Comparison of ENCODE assay signal across 8 cellular contexts in the genomic region with DNA sequence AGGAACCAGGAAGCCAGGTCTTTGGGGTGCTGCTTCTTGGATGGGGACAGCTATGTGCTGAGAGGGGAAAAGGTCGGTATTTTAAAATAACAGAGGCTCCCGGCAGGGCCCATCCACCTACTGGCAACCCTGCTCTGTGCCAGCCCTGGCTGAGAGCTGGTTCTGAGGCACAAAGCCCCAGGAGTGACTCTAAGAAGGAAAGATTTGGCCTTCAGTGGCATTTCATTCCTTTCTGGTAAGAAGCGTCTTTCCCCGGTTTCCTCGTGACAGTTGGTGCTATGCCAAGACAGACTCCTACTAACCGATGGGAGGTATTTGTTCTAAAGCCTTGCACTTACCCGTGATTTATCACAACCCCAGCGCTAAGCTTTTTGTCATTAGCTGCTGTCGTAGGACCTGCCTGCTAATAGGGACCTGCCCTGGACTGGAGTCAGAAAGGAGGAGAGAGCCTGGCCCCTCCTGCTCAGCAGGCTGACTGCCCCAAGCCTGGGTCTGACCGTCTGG.
DNase-seq lines count a peak whose midpoint lies in the region; ATAC-seq, FAIRE-seq and TF ChIP-seq lines count a peak whose summit lies in the region.
"Had no signal": no experiment of that assay in that cellular context is flagged by ENCODE, and none has a peak within 500 bp of the region (broad histone marks: within the 10 kb centered on the region; RNA-seq: fewer than 3 reads in every experiment).

No MANE protein-coding gene starts in this region.

- peak overlapping the region; percentile 37 for H2AFZ ChIP-seq in astrocyte (ENCODE audit: low read depth, low read length)

- FAIRE-seq in astrocyte (lab: Jason Lieb, UNC) = peak; percentile 54

- TF ChIP-seq CTCF in astrocyte (IDR thresholded peaks at IDR 0.05; ENCODE audit: insufficient read depth, low read depth, low read length) (no peak), nephron progenitor cell (IDR thresholded peaks at IDR 0.05) (no peak)

- no peaks in the 10 kb centered on the region for H4K20me1 ChIP-seq in astrocyte (ENCODE audit: insufficient read depth, low read length)

- H3K9ac ChIP-seq in HUES64 (ENCODE audit: low read depth, low read length) (peak overlapping the region; percentile 46; the same call in 1 of the 2 replicates), astrocyte (ENCODE audit: low read length) (peak overlapping the region; percentile 60), stomach smooth muscle (ENCODE audit: low read length in 2 of 2) (peak overlapping the region; percentile 29 to 35)

- H3K27me3 ChIP-seq in HUES64 (ENCODE audit: insufficient read depth, low read length) = no peaks in the 10 kb centered on the region
- no peaks in the 10 kb centered on the region for H3K27me3 ChIP-seq in astrocyte (ENCODE audit: insufficient read depth, low read length)
- H3K27me3 ChIP-seq in stomach smooth muscle (ENCODE audit: control insufficient read depth in 1 of 2, insufficient read depth in 2 of 2, low read length in 2 of 2) = peaks cover 0 to 7% of the 10 kb centered on the region in 2 donors

- peak overlapping the region; percentile 29 for H3K4me3 Mint-ChIP-seq in astrocyte (ENCODE audit: unreplicated experiment)
- no peak overlapping the region for H3K4me3 Mint-ChIP-seq in nephron progenitor cell

- H3K36me3 Mint-ChIP-seq in astrocyte (ENCODE audit: low read depth, unreplicated experiment) = no peaks in the 10 kb centered on the region
- H3K36me3 Mint-ChIP-seq in nephron progenitor cell (ENCODE audit: low read depth) = no peaks in the 10 kb centered on the region

- H3K27ac Mint-ChIP-seq in astrocyte (ENCODE audit: unreplicated experiment) (peak overlapping the region; percentile 94), nephron progenitor cell (no peak overlapping the region)

- H3K4me1 Mint-ChIP-seq in astrocyte (ENCODE audit: low read depth, unreplicated experiment) (peaks cover 44% of the 10 kb centered on the region), nephron progenitor cell (peaks cover 61% of the 10 kb centered on the region)

- no peaks in the 10 kb centered on the region for H3K36me3 ChIP-seq in HUES64 (ENCODE audit: insufficient read depth, low read length)
- no peaks in the 10 kb centered on the region for H3K36me3 ChIP-seq in astrocyte (ENCODE audit: insufficient read depth, low read length)
- no peaks in the 10 kb centered on the region for H3K36me3 ChIP-seq in stomach smooth muscle (ENCODE audit: control insufficient read depth in 2 of 2, insufficient read depth in 2 of 2, low read length in 2 of 2)

- peak; percentile 75 for DNase-seq in astrocyte (ENCODE audit: low read depth)
- peak; percentile 18 for DNase-seq in kidney glomerular epithelial cell (lab: John Stamatoyannopoulos, UW)
- no peak for DNase-seq in stimulated activated CD4-positive, alpha-beta T cell treated with anti-CD3 and anti-CD28 coated beads, Interleukin-15, amount 100 ng/mL, for 24 hours
- no peak for DNase-seq in nephron progenitor cell

- no peaks in the 10 kb centered on the region for H3K79me2 ChIP-seq in astrocyte (ENCODE audit: insufficient read depth, low read length)

- H3K4me3 ChIP-seq in HUES64 (ENCODE audit: low read length) (no peak overlapping the region), astrocyte (ENCODE audit: insufficient read depth, low read depth, low read length) (peak overlapping the region; percentile 21), stomach smooth muscle (ENCODE audit: low read length in 2 of 2) (peak overlapping the region in 1 of 2 donors; percentile 22)
- H3K4me3 ChIP-seq: coronary artery had no signal

- WGBS in HUES64 = 72% methylated on average over 10 of the region's 10 CpGs

- no peaks in the 10 kb centered on the region for H3K9me3 ChIP-seq in HUES64 (ENCODE audit: insufficient read depth, low read depth, low read length)
- no peaks in the 10 kb centered on the region for H3K9me3 ChIP-seq in astrocyte (ENCODE audit: insufficient read depth, low read depth, low read length)
- H3K9me3 ChIP-seq in stomach smooth muscle (ENCODE audit: control insufficient read depth in 2 of 2, low read length in 2 of 2) = no peaks in the 10 kb centered on the region

- peak overlapping the region; percentile 68 for H3K4me2 ChIP-seq in astrocyte (ENCODE audit: low read length)

- peak overlapping the region; percentile 59 for H3K27ac ChIP-seq in HUES64 (ENCODE audit: low read depth, low read length)
- peak overlapping the region; percentile 67 for H3K27ac ChIP-seq in astrocyte (ENCODE audit: low read depth, low read length)
- H3K27ac ChIP-seq in stomach smooth muscle (ENCODE audit: low read length) = peak overlapping the region; percentile 69

- H3K27me3 Mint-ChIP-seq in astrocyte (ENCODE audit: low read depth, unreplicated experiment) = peaks cover 6% of the 10 kb centered on the region
- H3K27me3 Mint-ChIP-seq in nephron progenitor cell (ENCODE audit: low read depth, poor library complexity) = peaks cover 12% of the 10 kb centered on the region

- H3K9me3 Mint-ChIP-seq in astrocyte (ENCODE audit: unreplicated experiment) = peaks cover 4% of the 10 kb centered on the region
- no peaks in the 10 kb centered on the region for H3K9me3 Mint-ChIP-seq in nephron progenitor cell

- no peak for ATAC-seq in HG03039 (IDR thresholded peaks at IDR 0.05; ENCODE audit: unreplicated experiment)

- H3K4me1 ChIP-seq in HUES64 (ENCODE audit: insufficient read depth, low read length) (peaks cover 24% of the 10 kb centered on the region), astrocyte (ENCODE audit: insufficient read depth, low read length) (peaks cover 41% of the 10 kb centered on the region), stomach smooth muscle (ENCODE audit: control insufficient read depth, insufficient read depth, low read length) (peaks cover 47% of the 10 kb centered on the region)

Comparison
In these comparisons a context has a peak if more than half of its experiments do, and no peak if none do; other contexts are left out.
1. DNase-seq: peak in astrocyte (single experiment) and kidney glomerular epithelial cell (single experiment); none in stimulated activated CD4-positive, alpha-beta T cell treated with anti-CD3 and anti-CD28 coated beads, Interleukin-15, amount 100 ng/mL, for 24 hours (single experiment) and nephron progenitor cell (single experiment).
2. Peak in every context shown above with its lines, with median percentiles within 50 percentile points of each other: H3K27ac ChIP-seq and H3K9ac ChIP-seq.